Comparison of ENCODE assay signal across 1 cellular context in the genomic region with DNA sequence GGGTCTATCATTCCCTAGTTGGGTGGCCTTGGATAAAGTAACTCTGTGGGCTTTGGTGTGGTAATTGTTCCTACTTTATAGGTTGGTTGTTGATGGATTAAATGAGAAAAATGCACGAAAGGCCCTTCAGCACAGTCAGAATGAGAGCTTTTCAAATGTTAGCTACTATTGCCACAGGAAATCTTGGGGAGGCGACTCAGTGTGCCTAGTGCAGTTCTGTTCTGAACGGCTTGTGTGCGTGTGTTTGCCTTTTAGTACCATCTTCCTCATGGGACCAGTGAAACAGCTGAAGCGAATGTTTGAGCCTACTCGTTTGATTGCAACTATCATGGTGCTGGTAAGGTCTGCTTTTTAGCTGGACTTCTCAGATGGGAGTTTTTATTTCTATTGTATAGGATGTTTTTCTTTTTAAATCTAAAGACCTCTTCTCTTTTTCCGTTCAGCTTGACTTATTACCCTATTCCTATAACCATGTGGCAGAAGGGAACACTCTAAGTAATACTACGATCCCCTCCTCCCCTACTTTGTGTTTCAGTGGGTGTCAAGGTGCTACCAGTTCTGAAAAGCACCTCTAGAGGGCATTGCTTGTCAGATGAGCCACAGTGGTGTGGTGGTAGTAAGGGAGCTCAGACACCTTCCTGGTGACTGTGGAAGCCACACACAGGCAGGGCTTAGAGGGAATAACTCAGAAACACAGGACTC.
TF ChIP-seq lines count a peak whose summit lies in the region.

No MANE protein-coding gene starts in this region.

TF ChIP-seq in GM12878, 131 proteins besides CTCF, POLR2A, EP300 and RAD21:
- TF ChIP-seq POU2F2 (IDR thresholded peaks at IDR 0.05; ENCODE audit: borderline replicate concordance, low read depth, low read length) (no peak), SMC3 (IDR thresholded peaks at IDR 0.05; ENCODE audit: borderline replicate concordance, low read length) (peak; percentile 50; the same call in 1 of the 2 replicates), IRF4 (IDR thresholded peaks at IDR 0.05; ENCODE audit: low read depth, low read length) (0 out of 2 replicates have a peak, but pooled peaks have one; percentile 38), ZZZ3 (IDR thresholded peaks at IDR 0.05; ENCODE audit: control insufficient read depth, insufficient read length, low read depth) (no peak), ZNF384 (IDR thresholded peaks at IDR 0.05; ENCODE audit: borderline replicate concordance, low read depth, low read length) (no peak), HDAC2 (IDR thresholded peaks at IDR 0.05) (no peak), POLR2AphosphoS5 (IDR thresholded peaks at IDR 0.05; ENCODE audit: low read length) (peak; percentile 54; the same call in 1 of the 2 replicates)
- TF ChIP-seq, protein P1, sequence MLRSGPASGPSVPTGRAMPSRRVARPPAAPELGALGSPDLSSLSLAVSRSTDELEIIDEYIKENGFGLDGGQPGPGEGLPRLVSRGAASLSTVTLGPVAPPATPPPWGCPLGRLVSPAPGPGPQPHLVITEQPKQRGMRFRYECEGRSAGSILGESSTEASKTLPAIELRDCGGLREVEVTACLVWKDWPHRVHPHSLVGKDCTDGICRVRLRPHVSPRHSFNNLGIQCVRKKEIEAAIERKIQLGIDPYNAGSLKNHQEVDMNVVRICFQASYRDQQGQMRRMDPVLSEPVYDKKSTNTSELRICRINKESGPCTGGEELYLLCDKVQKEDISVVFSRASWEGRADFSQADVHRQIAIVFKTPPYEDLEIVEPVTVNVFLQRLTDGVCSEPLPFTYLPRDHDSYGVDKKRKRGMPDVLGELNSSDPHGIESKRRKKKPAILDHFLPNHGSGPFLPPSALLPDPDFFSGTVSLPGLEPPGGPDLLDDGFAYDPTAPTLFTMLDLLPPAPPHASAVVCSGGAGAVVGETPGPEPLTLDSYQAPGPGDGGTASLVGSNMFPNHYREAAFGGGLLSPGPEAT (IDR thresholded peaks at IDR 0.05; ENCODE audit: low read depth), result no peak
TF ChIP-seq in GM12878: peak in this region for 3.
